In genomic region chr1:167667536-167667935, GRCh38 we compare ENCODE assay signal across 23 cellular contexts. TPM values are rescaled to one million over a fixed set of nuclear protein-coding genes. Genes with fewer than 3 reads are reported as not detected.
DNase-seq lines count a peak whose midpoint lies in the region; ATAC-seq and TF ChIP-seq lines count a peak whose summit lies in the region.
"Had no signal": no experiment of that assay in that cellular context is flagged by ENCODE, and none has a peak within 500 bp of the region (broad histone marks: within the 10 kb centered on the region; RNA-seq: fewer than 3 reads in every experiment).

No MANE protein-coding gene starts in this region.

- ATAC-seq in left ventricle myocardium superior (no peak), naive B cell (ENCODE audit: low read depth in 2 of 2) (no peak), HG02981 (IDR thresholded peaks at IDR 0.05; ENCODE audit: unreplicated experiment) (no peak)
- ATAC-seq: activated CD4-positive, alpha-beta T cell treated with anti-CD3 and anti-CD28 coated beads for 36 hours; gastroesophageal sphincter; SK-N-SH treated with all-trans-retinoic acid at 6 μM for 48 hours had no signal

- H3K4me3 ChIP-seq in left ventricle myocardium inferior (no peak overlapping the region), OCI-LY7 (ENCODE audit: low read depth, low read length, poor library complexity, severe bottlenecking) (no peak overlapping the region)
- H3K4me3 ChIP-seq: gastroesophageal sphincter, GM23248, right atrium auricular region, upper lobe of left lung had no signal

- POLR2A ChIA-PET in OCI-LY7 (lab: Charles Lee), result interaction anchor here (1.0 to 1.7 kb wide), 7 partner anchors 10 to 338 kb away, joined by 3 to 10 read pairs (median 3); no protein-coding TSS in a partner anchor

- H3K4me1 ChIP-seq in left ventricle myocardium inferior, result peaks cover 99% of the 10 kb centered on the region
- peaks cover 54% of the 10 kb centered on the region for H3K4me1 ChIP-seq in OCI-LY7 (ENCODE audit: insufficient read depth, low read length, poor library complexity, severe bottlenecking)
- H3K4me1 ChIP-seq: parathyroid adenoma had no signal

- no peak overlapping the region for H2AFZ ChIP-seq in OCI-LY7 (ENCODE audit: low read length)
- H2AFZ ChIP-seq: parathyroid adenoma had no signal

- H3K9me3 ChIP-seq in left ventricle myocardium inferior (replicated peaks) (no peaks in the 10 kb centered on the region), OCI-LY7 (ENCODE audit: low read length) (no peaks in the 10 kb centered on the region)
- H3K9me3 ChIP-seq: gastroesophageal sphincter, right atrium auricular region, upper lobe of left lung had no signal

- H3K9me2 ChIP-seq in OCI-LY7 (ENCODE audit: insufficient read depth, low read length), result no peaks in the 10 kb centered on the region

- H3K27me3 Mint-ChIP-seq in naive B cell, result no peaks in the 10 kb centered on the region
- H3K27me3 Mint-ChIP-seq: activated CD4-positive, alpha-beta T cell treated with anti-CD3 and anti-CD28 coated beads for 36 hours had no signal

- TSS peak; percentile 2 for BruUV-seq in OCI-LY7 (replicated peaks; lab: Mats Ljungman, UMichigan)

- peaks cover 88% of the 10 kb centered on the region for H3K79me2 ChIP-seq in OCI-LY7 (ENCODE audit: insufficient read depth, low read depth, low read length)
- H3K79me2 ChIP-seq: parathyroid adenoma had no signal

- no peaks in the 10 kb centered on the region for H3K27me3 ChIP-seq in left ventricle myocardium inferior (ENCODE audit: low read depth)
- H3K27me3 ChIP-seq: gastroesophageal sphincter, right atrium auricular region, upper lobe of left lung had no signal

- DNase-seq in left ventricle myocardium inferior, result no peak
- DNase-seq in left ventricle myocardium superior, result no peak
- DNase-seq in OCI-LY7 (ENCODE audit: low spot score), result no peak
- DNase-seq in naive B cell, result no peak
- no peak for DNase-seq in T-helper 1 cell
- no peak for DNase-seq in NCI-H2081 treated with DMSO at 0.1 percent for 48 hours (lab: John Stamatoyannopoulos, UW)
- DNase-seq: activated CD4-positive, alpha-beta T cell treated with anti-CD3 and anti-CD28 coated beads for 36 hours; DMS 273 treated with DMSO at 0.1 percent for 48 hours; EL; GM23248; midbrain; NCI-H1417 treated with DMSO at 0.1 percent for 48 hours; NCI-H82; stimulated activated CD4-positive, alpha-beta T cell treated with anti-CD3 and anti-CD28 coated beads, Interleukin-12 subunit alpha, Interleukin-12 subunit beta, amount 100 ng/mL, for 4 hours; stimulated activated CD4-positive, alpha-beta T cell treated with anti-CD3 and anti-CD28 coated beads, Interleukin-4, amount 100 ng/mL, for 1 hour; upper lobe of left lung had no signal

- H4K20me1 ChIP-seq in OCI-LY7 (ENCODE audit: insufficient read depth, low read length), result peaks cover 15% of the 10 kb centered on the region

- H3K4me2 ChIP-seq in OCI-LY7 (ENCODE audit: low read length), result peak overlapping the region; percentile 71
- H3K4me2 ChIP-seq: KMS-11 had no signal

- H3K9me3 Mint-ChIP-seq in naive B cell, result no peaks in the 10 kb centered on the region

- H3K36me3 ChIP-seq in left ventricle myocardium inferior, result no peaks in the 10 kb centered on the region
- peaks cover 97% of the 10 kb centered on the region for H3K36me3 ChIP-seq in OCI-LY7 (ENCODE audit: insufficient read depth, low read length)
- H3K36me3 ChIP-seq: gastroesophageal sphincter, right atrium auricular region, upper lobe of left lung had no signal

- H3K36me3 Mint-ChIP-seq in naive B cell, result peaks cover 32 to 39% of the 10 kb centered on the region in 2 donors

- H3K4me1 Mint-ChIP-seq in naive B cell, result peaks cover 81 to 100% (median 98%) of the 10 kb centered on the region in 3 donors

- TF ChIP-seq CTCF in left ventricle myocardium inferior (IDR thresholded peaks at IDR 0.05; ENCODE audit: borderline replicate concordance), result no peak
- TF ChIP-seq CTCF in OCI-LY7 (conservative IDR thresholded peaks at IDR 0.05; ENCODE audit: low read length), result no peak

- peak overlapping the region; percentile 83 for H3K27ac ChIP-seq in left ventricle myocardium inferior (replicated peaks)
- peak overlapping the region; percentile 58 for H3K27ac ChIP-seq in OCI-LY7 (ENCODE audit: low read depth, low read length, poor library complexity, severe bottlenecking)
- H3K27ac ChIP-seq: gastroesophageal sphincter, KMS-11, parathyroid adenoma, upper lobe of left lung had no signal

- intact Hi-C loops in left ventricle myocardium inferior (cut with micrococcal nuclease) (no loop called here), left ventricle myocardium superior (cut with micrococcal nuclease) (no loop called here), OCI-LY7 (cut with micrococcal nuclease; ENCODE audit: unreplicated experiment) (no loop called here)

- CTCF ChIA-PET in OCI-LY7 (lab: Charles Lee; ENCODE audit: unreplicated experiment), result no interaction called here

- peak overlapping the region in 7 of 8 donors; percentile 16 to 81 (median 67) for H3K4me3 Mint-ChIP-seq in naive B cell
- H3K4me3 Mint-ChIP-seq: activated CD4-positive, alpha-beta T cell treated with anti-CD3 and anti-CD28 coated beads for 36 hours; neural crest cell had no signal

- peak overlapping the region; percentile 47 to 94 (median 72) for H3K27ac Mint-ChIP-seq in naive B cell

RNA-seq across cellular contexts. Expression of gene RCSD1, which starts 37.5 kb away (rescaled TPM):
- 42.7 TPM for total RNA-seq in left ventricle myocardium inferior
- total RNA-seq in left ventricle myocardium superior, result 45.3 TPM
- total RNA-seq in OCI-LY7 (2014; rRNA removed; shearing (Covaris generic)), result 164 and 186 TPM in 2 replicates
- 161 and 180 TPM in 2 replicates for total RNA-seq in OCI-LY7 (2022)
- polyA plus RNA-seq in naive B cell (ENCODE audit: low read depth in 6 of 6), result 100 to 1,000 TPM; 273 to 418 (median 333) TPM

RNA-seq across cellular contexts. Expression of gene MPZL1, which starts 54.2 kb away (rescaled TPM):
- total RNA-seq in left ventricle myocardium inferior, result 28.9 TPM
- total RNA-seq in left ventricle myocardium superior, result 34.7 TPM
- total RNA-seq in OCI-LY7 (2014; rRNA removed; shearing (Covaris generic)), result 36.2 and 48.9 TPM in 2 replicates
- 54.8 and 61.9 TPM in 2 replicates for total RNA-seq in OCI-LY7 (2022)
- polyA plus RNA-seq in naive B cell (ENCODE audit: low read depth in 6 of 6), result 10 to 100 TPM; 23.5 to 64.2 (median 29.7) TPM
